ENCODE assay signal across 8 cellular contexts in the genomic region with DNA sequence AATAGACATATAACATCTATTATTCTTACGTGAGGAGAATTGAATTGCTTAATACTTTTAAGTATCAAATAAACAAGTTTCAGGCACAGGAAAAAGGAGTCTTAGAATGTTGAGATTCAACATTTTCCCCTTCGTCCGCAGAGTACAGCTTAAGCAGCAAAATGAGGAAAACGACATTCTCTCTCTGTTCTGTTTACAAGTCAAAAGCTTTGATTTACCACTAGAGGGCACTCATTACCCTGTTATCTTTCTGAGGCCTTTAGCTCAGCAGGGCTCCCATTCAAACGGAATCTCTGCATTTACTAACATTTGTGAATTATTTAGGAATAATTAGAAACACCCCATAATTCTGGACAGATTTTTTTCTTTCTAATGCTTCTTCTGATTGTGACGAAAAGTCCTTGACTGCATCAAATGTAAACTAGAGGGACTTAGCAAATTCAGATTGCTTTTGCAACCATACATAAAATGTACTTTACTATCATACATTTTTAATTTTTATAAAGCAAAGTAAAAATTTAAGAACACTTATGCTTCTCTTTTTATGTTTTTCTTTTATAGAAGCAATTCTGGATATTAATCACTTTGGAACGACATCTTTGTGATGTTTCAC.
A peak's percentile ranks its signal among the peaks of the same experiment; 100 is the strongest.
DNase-seq lines count a peak whose midpoint lies in the region; ATAC-seq, FAIRE-seq and TF ChIP-seq lines count a peak whose summit lies in the region.

No MANE protein-coding gene starts in this region.

- H3K27ac ChIP-seq in colonic mucosa (no peak overlapping the region), right lobe of liver (no peak overlapping the region)

- no peaks in the 10 kb centered on the region for H3K9me3 Mint-ChIP-seq in activated CD4-positive, alpha-beta memory T cell treated with anti-CD3 and anti-CD28 coated beads for 36 hours

- peak; percentile 87 to 95 (median 91) for ATAC-seq in right lobe of liver

- CTCF ChIA-PET in activated CD4-positive, alpha-beta memory T cell treated with anti-CD3 and anti-CD28 coated beads for 36 hours (lab: Charles Lee), result interaction anchor here (0.7 to 2.7 kb wide), 21 partner anchors 9 to 927 kb away, joined by 3 to 12 read pairs (median 3); no protein-coding TSS in a partner anchor

- POLR2A ChIA-PET in activated CD4-positive, alpha-beta memory T cell treated with anti-CD3 and anti-CD28 coated beads for 36 hours (lab: Charles Lee), result no interaction called here

- H3K36me3 ChIP-seq in HAP-1 (replicated peaks) (no peaks in the 10 kb centered on the region), colonic mucosa (no peaks in the 10 kb centered on the region), right lobe of liver (no peaks in the 10 kb centered on the region)

- no peak for TF ChIP-seq POLR2A in right lobe of liver (IDR thresholded peaks at IDR 0.05)

- H3K9ac ChIP-seq in colonic mucosa (ENCODE audit: low read depth in 2 of 2, low read length in 2 of 2), result no peak overlapping the region

- peaks cover 10% of the 10 kb centered on the region for H3K4me1 Mint-ChIP-seq in activated CD4-positive, alpha-beta memory T cell treated with anti-CD3 and anti-CD28 coated beads for 36 hours (ENCODE audit: low read depth)

- H3K36me3 Mint-ChIP-seq in activated CD4-positive, alpha-beta memory T cell treated with anti-CD3 and anti-CD28 coated beads for 36 hours, result no peaks in the 10 kb centered on the region

- H3K27me3 Mint-ChIP-seq in activated CD4-positive, alpha-beta memory T cell treated with anti-CD3 and anti-CD28 coated beads for 36 hours, result no peaks in the 10 kb centered on the region

- in situ Hi-C loops in HAP-1 (cut with MboI; ENCODE audit: low sequenced_read_pairs), result loop anchor here (25.0 kb wide), 1 partner anchor 672 kb away; no protein-coding TSS in a partner anchor

- intact Hi-C loops in colonic mucosa (cut with DNase I) (loop anchor here (5.0 kb wide), 1 partner anchor 678 kb away; no protein-coding TSS in a partner anchor), right lobe of liver (cut with DNase I) (no loop called here)
- intact Hi-C loops in activated CD4-positive, alpha-beta memory T cell treated with anti-CD3 and anti-CD28 coated beads for 36 hours (cut with micrococcal nuclease), result no loop called here

- H3K9me3 ChIP-seq in HAP-1 (no peaks in the 10 kb centered on the region), colonic mucosa (no peaks in the 10 kb centered on the region), right lobe of liver (no peaks in the 10 kb centered on the region)

- no peak overlapping the region for H3K27ac Mint-ChIP-seq in activated CD4-positive, alpha-beta memory T cell treated with anti-CD3 and anti-CD28 coated beads for 36 hours

- DNase-seq in GM04504 (ENCODE audit: low read depth) (peak; percentile 26), HAP-1 (ENCODE audit: low spot score in 2 of 2) (peak; percentile 15 to 82), LHCN-M2 (ENCODE audit: low read depth) (peak; percentile 72), OCI-M2 (lab: John Stamatoyannopoulos, UW; ENCODE audit: unreplicated experiment) (peak; percentile 11), colonic mucosa (no peak), right lobe of liver (no peak)
- DNase-seq in activated CD4-positive, alpha-beta memory T cell treated with anti-CD3 and anti-CD28 coated beads for 36 hours, result no peak

- no peak overlapping the region for H3K4me3 Mint-ChIP-seq in activated CD4-positive, alpha-beta memory T cell treated with anti-CD3 and anti-CD28 coated beads for 36 hours

- TF ChIP-seq CTCF in colonic mucosa (IDR thresholded peaks at IDR 0.05), result peak; percentile 58
- TF ChIP-seq CTCF in right lobe of liver (IDR thresholded peaks at IDR 0.05), result peak; percentile 63 to 83 (median 75)

- WGBS in right lobe of liver (ENCODE audit: insufficient coverage, low coverage, low lambda C conversion rate, missing lambda C conversion rate), result 9% methylated on average over 7 of the region's 7 CpGs

- H3K4me3 ChIP-seq in HAP-1 (no peak overlapping the region), colonic mucosa (no peak overlapping the region), right lobe of liver (no peak overlapping the region)

- H3K4me1 ChIP-seq in HAP-1 (no peaks in the 10 kb centered on the region), colonic mucosa (peaks cover 3% of the 10 kb centered on the region), right lobe of liver (no peaks in the 10 kb centered on the region)

- H3K27me3 ChIP-seq in HAP-1 (ENCODE audit: low read depth) (peaks cover 2% of the 10 kb centered on the region; the same call in 1 of the 2 replicates), colonic mucosa (no peaks in the 10 kb centered on the region), right lobe of liver (no peaks in the 10 kb centered on the region)

- peak; percentile 97 for FAIRE-seq in A204.1 (lab: Jason Lieb, UNC)

Comparison
In these comparisons a context has a peak if more than half of its experiments do, and no peak if none do; other contexts are left out.
1. DNase-seq: peak in GM04504 (single experiment), HAP-1 (2 of 2), LHCN-M2 (single experiment) and OCI-M2 (single experiment); none in colonic mucosa (single experiment), right lobe of liver (0 of 3) and activated CD4-positive, alpha-beta memory T cell treated with anti-CD3 and anti-CD28 coated beads for 36 hours (single experiment).